26 cellular contexts compared by ENCODE assay signal in the genomic region with DNA sequence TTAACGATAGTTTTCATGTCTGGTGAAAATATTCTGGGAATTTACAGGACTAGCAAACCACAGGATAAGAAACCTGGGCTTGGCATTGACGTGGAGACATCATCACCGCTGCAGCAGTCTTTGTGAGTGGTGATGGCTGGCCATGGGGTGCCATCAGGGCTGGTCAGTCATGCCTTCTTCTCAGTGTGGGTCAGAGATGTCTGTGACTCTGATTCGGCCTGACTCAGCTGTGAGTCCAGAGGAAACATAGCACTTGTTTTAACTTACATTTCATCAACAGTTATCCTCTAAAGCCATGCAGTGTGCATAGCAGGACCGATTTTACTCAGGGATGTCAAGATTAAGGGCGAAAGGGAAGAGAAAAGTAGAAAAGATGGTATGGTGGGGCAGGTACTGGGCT. TPM values are rescaled to one million over a fixed set of nuclear protein-coding genes. Genes with fewer than 3 reads are reported as not detected.
DNase-seq lines count a peak whose midpoint lies in the region; ATAC-seq and TF ChIP-seq lines count a peak whose summit lies in the region.
"Had no signal": no experiment of that assay in that cellular context is flagged by ENCODE, and none has a peak within 500 bp of the region (broad histone marks: within the 10 kb centered on the region; RNA-seq: fewer than 3 reads in every experiment).

No MANE protein-coding gene starts in this region.

- no peaks in the 10 kb centered on the region for H4K20me1 ChIP-seq in smooth muscle cell (ENCODE audit: low read depth)

- DNase-seq in activated T-cell treated with anti-CD3 and anti-CD28 coated beads, Interleukin-2, amount 50 U/mL, for 4 hours: no peak
- DNase-seq in activated T-cell treated with anti-CD3 and anti-CD28 coated beads for 4 hours (no peak), HuH-7.5 (ENCODE audit: low spot score) (no peak), DMS53 treated with DMSO at 0.1 percent for 48 hours (lab: John Stamatoyannopoulos, UW; ENCODE audit: unreplicated experiment) (no peak), smooth muscle cell (lab: John Stamatoyannopoulos, UW; ENCODE audit: unreplicated experiment) (no peak)
- no peak for DNase-seq in activated CD4-positive, alpha-beta memory T cell treated with anti-CD3 and anti-CD28 coated beads, Interleukin-2, amount 10 ng/mL, durations not matched to agents 7 days and 5 days
- DNase-seq in effector memory CD4-positive, alpha-beta T cell: no peak
- DNase-seq in stimulated activated naive CD8-positive, alpha-beta T cell treated with anti-CD3 and anti-CD28 coated beads, Interleukin-15, amount 100 ng/mL, for 72 hours: no peak
- DNase-seq: ACHN; amniotic stem cell; C1 segment of cervical spinal cord; caudate nucleus; DMS53; dorsolateral prefrontal cortex; HCEC 1CT; left colon; mesendoderm; NCI-H146; NCI-H82; nephron progenitor cell; OCI-M1; SIG-M5; stimulated activated CD4-positive, alpha-beta T cell treated with anti-CD3 and anti-CD28 coated beads, Interleukin-2, amount 100 ng/mL, for 48 hours had no signal

- peak overlapping the region; percentile 10 for H3K4me3 Mint-ChIP-seq in activated T-cell treated with anti-CD3 and anti-CD28 coated beads, Interleukin-2, amount 50 U/mL, for 4 hours
- H3K4me3 Mint-ChIP-seq in activated CD4-positive, alpha-beta memory T cell treated with anti-CD3 and anti-CD28 coated beads, Interleukin-2, amount 10 ng/mL, durations not matched to agents 7 days and 5 days: no peak overlapping the region
- peak overlapping the region in 1 of 2 donors; percentile 29 for H3K4me3 Mint-ChIP-seq in stimulated activated naive CD8-positive, alpha-beta T cell treated with anti-CD3 and anti-CD28 coated beads, Interleukin-15, amount 100 ng/mL, for 72 hours
- H3K4me3 Mint-ChIP-seq: nephron progenitor cell, WTC11 had no signal

- TF ChIP-seq CTCF in smooth muscle cell (IDR thresholded peaks at IDR 0.05; ENCODE audit: borderline replicate concordance, insufficient read depth, poor library complexity, severe bottlenecking): no peak

- H3K27me3 Mint-ChIP-seq in activated T-cell treated with anti-CD3 and anti-CD28 coated beads, Interleukin-2, amount 50 U/mL, for 4 hours (ENCODE audit: low read depth): no peaks in the 10 kb centered on the region
- H3K27me3 Mint-ChIP-seq in activated CD4-positive, alpha-beta memory T cell treated with anti-CD3 and anti-CD28 coated beads, Interleukin-2, amount 10 ng/mL, durations not matched to agents 7 days and 5 days: no peaks in the 10 kb centered on the region
- no peaks in the 10 kb centered on the region for H3K27me3 Mint-ChIP-seq in stimulated activated naive CD8-positive, alpha-beta T cell treated with anti-CD3 and anti-CD28 coated beads, Interleukin-15, amount 100 ng/mL, for 72 hours

- POLR2A ChIA-PET in activated CD4-positive, alpha-beta memory T cell treated with anti-CD3 and anti-CD28 coated beads, Interleukin-2, amount 10 ng/mL, durations not matched to agents 7 days and 5 days (lab: Charles Lee): interaction anchor here (0.9 kb wide), 2 partner anchors 9 to 16 kb away, joined by 3 to 4 read pairs; no protein-coding TSS in a partner anchor

- peak overlapping the region; percentile 28 for H3K27ac Mint-ChIP-seq in activated CD4-positive, alpha-beta memory T cell treated with anti-CD3 and anti-CD28 coated beads, Interleukin-2, amount 10 ng/mL, durations not matched to agents 7 days and 5 days
- H3K27ac Mint-ChIP-seq in stimulated activated naive CD8-positive, alpha-beta T cell treated with anti-CD3 and anti-CD28 coated beads, Interleukin-15, amount 100 ng/mL, for 72 hours: peak overlapping the region; percentile 82 to 85
- H3K27ac Mint-ChIP-seq: nephron progenitor cell, WTC11 had no signal

- H3K4me3 ChIP-seq in effector memory CD4-positive, alpha-beta T cell (ENCODE audit: insufficient read depth, low read depth, low read length, poor library complexity, severe bottlenecking): no peak overlapping the region
- H3K4me3 ChIP-seq in smooth muscle cell: no peak overlapping the region
- H3K4me3 ChIP-seq: dorsolateral prefrontal cortex had no signal

- no peaks in the 10 kb centered on the region for H3F3A ChIP-seq in smooth muscle cell (ENCODE audit: low read depth)

- peaks cover 12% of the 10 kb centered on the region for H3K4me1 ChIP-seq in effector memory CD4-positive, alpha-beta T cell (ENCODE audit: control insufficient read depth, insufficient read depth, low read length, poor library complexity, severe bottlenecking)
- H3K4me1 ChIP-seq in smooth muscle cell (ENCODE audit: low read depth): no peaks in the 10 kb centered on the region

- peak overlapping the region; percentile 42 for H3K27ac ChIP-seq in effector memory CD4-positive, alpha-beta T cell (ENCODE audit: insufficient read depth, low read length, poor library complexity, severe bottlenecking)
- no peak overlapping the region for H3K27ac ChIP-seq in smooth muscle cell (ENCODE audit: low read depth)
- H3K27ac ChIP-seq: dorsolateral prefrontal cortex had no signal

- H3K36me3 ChIP-seq in effector memory CD4-positive, alpha-beta T cell (ENCODE audit: control insufficient read depth, insufficient read depth, low read length): peaks cover 94% of the 10 kb centered on the region
- no peaks in the 10 kb centered on the region for H3K36me3 ChIP-seq in smooth muscle cell (ENCODE audit: low read depth)

- no peaks in the 10 kb centered on the region for H3K79me2 ChIP-seq in smooth muscle cell (ENCODE audit: low read depth)

- CTCF ChIA-PET in activated CD4-positive, alpha-beta memory T cell treated with anti-CD3 and anti-CD28 coated beads, Interleukin-2, amount 10 ng/mL, durations not matched to agents 7 days and 5 days (lab: Charles Lee): interaction anchor here (1.9 kb wide), 1 partner anchor 84 kb away, joined by 6 read pairs; no protein-coding TSS in a partner anchor

- no peaks in the 10 kb centered on the region for H3K9me3 ChIP-seq in effector memory CD4-positive, alpha-beta T cell (ENCODE audit: control insufficient read depth, low read length)
- H3K9me3 ChIP-seq in smooth muscle cell (replicated peaks; ENCODE audit: low read depth): no peaks in the 10 kb centered on the region

- no peak overlapping the region for H2AFZ ChIP-seq in smooth muscle cell (ENCODE audit: low read depth)

- peaks cover 46% of the 10 kb centered on the region for H3K36me3 Mint-ChIP-seq in activated T-cell treated with anti-CD3 and anti-CD28 coated beads, Interleukin-2, amount 50 U/mL, for 4 hours (ENCODE audit: insufficient read depth)
- peaks cover 82% of the 10 kb centered on the region for H3K36me3 Mint-ChIP-seq in activated CD4-positive, alpha-beta memory T cell treated with anti-CD3 and anti-CD28 coated beads, Interleukin-2, amount 10 ng/mL, durations not matched to agents 7 days and 5 days (ENCODE audit: low read depth)
- H3K36me3 Mint-ChIP-seq: WTC11 had no signal

- no peak for ATAC-seq in activated T-cell treated with anti-CD3 and anti-CD28 coated beads, Interleukin-2, amount 50 U/mL, for 4 hours
- peak; percentile 29 for ATAC-seq in stimulated activated naive CD8-positive, alpha-beta T cell treated with anti-CD3 and anti-CD28 coated beads, Interleukin-15, amount 100 ng/mL, for 72 hours
- ATAC-seq: esophagus mucosa, HepG2, left colon, WTC11 had no signal

- no peaks in the 10 kb centered on the region for H3K27me3 ChIP-seq in effector memory CD4-positive, alpha-beta T cell (replicated peaks; ENCODE audit: control insufficient read depth, insufficient read depth, low read length, poor library complexity, severe bottlenecking)
- H3K27me3 ChIP-seq in smooth muscle cell (ENCODE audit: low read depth): no peaks in the 10 kb centered on the region

- no peaks in the 10 kb centered on the region for H3K9me3 Mint-ChIP-seq in activated T-cell treated with anti-CD3 and anti-CD28 coated beads, Interleukin-2, amount 50 U/mL, for 4 hours
- H3K9me3 Mint-ChIP-seq in activated CD4-positive, alpha-beta memory T cell treated with anti-CD3 and anti-CD28 coated beads, Interleukin-2, amount 10 ng/mL, durations not matched to agents 7 days and 5 days: no peaks in the 10 kb centered on the region
- no peaks in the 10 kb centered on the region for H3K9me3 Mint-ChIP-seq in stimulated activated naive CD8-positive, alpha-beta T cell treated with anti-CD3 and anti-CD28 coated beads, Interleukin-15, amount 100 ng/mL, for 72 hours
- H3K9me3 Mint-ChIP-seq: nephron progenitor cell, WTC11 had no signal

- 71% methylated on average over 6 of the region's 6 CpGs for WGBS in smooth muscle cell (ENCODE audit: low lambda C conversion rate)

- no peak overlapping the region for H3K9ac ChIP-seq in smooth muscle cell (ENCODE audit: low read depth)

- H3K4me1 Mint-ChIP-seq in activated T-cell treated with anti-CD3 and anti-CD28 coated beads, Interleukin-2, amount 50 U/mL, for 4 hours (ENCODE audit: low read depth): peaks cover 61% of the 10 kb centered on the region
- peaks cover 38% of the 10 kb centered on the region for H3K4me1 Mint-ChIP-seq in activated CD4-positive, alpha-beta memory T cell treated with anti-CD3 and anti-CD28 coated beads, Interleukin-2, amount 10 ng/mL, durations not matched to agents 7 days and 5 days
- peaks cover 58% of the 10 kb centered on the region for H3K4me1 Mint-ChIP-seq in stimulated activated naive CD8-positive, alpha-beta T cell treated with anti-CD3 and anti-CD28 coated beads, Interleukin-15, amount 100 ng/mL, for 72 hours
- H3K4me1 Mint-ChIP-seq: nephron progenitor cell had no signal

- H3K4me2 ChIP-seq in smooth muscle cell: no peak overlapping the region

RNA-seq across cellular contexts. Expression of a gene that starts 33.2 kb away (rescaled TPM):
- total RNA-seq in activated T-cell treated with anti-CD3 and anti-CD28 coated beads, Interleukin-2, amount 50 U/mL, for 4 hours: 100 to 1,000 TPM; 160 to 191 (median 175) TPM
- 100 to 1,000 TPM; 337 to 354 TPM for total RNA-seq in activated CD4-positive, alpha-beta memory T cell treated with anti-CD3 and anti-CD28 coated beads, Interleukin-2, amount 10 ng/mL, durations not matched to agents 7 days and 5 days
- total RNA-seq in smooth muscle cell: 9.7 and 17.8 TPM in 2 replicates
- polyA plus RNA-seq in smooth muscle cell: 11.4 and 28.6 TPM in 2 replicates

RNA-seq across cellular contexts. Expression of a gene that starts 52.1 kb away (rescaled TPM):
- 100 to 1,000 TPM; 227 to 260 (median 249) TPM for total RNA-seq in activated T-cell treated with anti-CD3 and anti-CD28 coated beads, Interleukin-2, amount 50 U/mL, for 4 hours
- total RNA-seq in activated CD4-positive, alpha-beta memory T cell treated with anti-CD3 and anti-CD28 coated beads, Interleukin-2, amount 10 ng/mL, durations not matched to agents 7 days and 5 days: 100 to 1,000 TPM; 247 to 249 TPM
- total RNA-seq in smooth muscle cell: 1.7 and 1.8 TPM in 2 replicates
- 0.97 TPM in 1 of 2 replicates, not detected in the other for polyA plus RNA-seq in smooth muscle cell
- total RNA-seq: HepG2 had no signal

Comparison
In these comparisons a context has a peak if more than half of its experiments do, and no peak if none do; other contexts are left out.
1. RNA of a gene that starts 52.1 kb away (total RNA-seq): 227 to 260 TPM in activated T-cell treated with anti-CD3 and anti-CD28 coated beads, Interleukin-2, amount 50 U/mL, for 4 hours and 247 to 249 TPM in activated CD4-positive, alpha-beta memory T cell treated with anti-CD3 and anti-CD28 coated beads, Interleukin-2, amount 10 ng/mL, durations not matched to agents 7 days and 5 days; 1.7 to 1.8 TPM in smooth muscle cell; every median in the first group is over 10 times any median in the second.